Comparison of ENCODE assay signal across 8 cellular contexts in the genomic region with DNA sequence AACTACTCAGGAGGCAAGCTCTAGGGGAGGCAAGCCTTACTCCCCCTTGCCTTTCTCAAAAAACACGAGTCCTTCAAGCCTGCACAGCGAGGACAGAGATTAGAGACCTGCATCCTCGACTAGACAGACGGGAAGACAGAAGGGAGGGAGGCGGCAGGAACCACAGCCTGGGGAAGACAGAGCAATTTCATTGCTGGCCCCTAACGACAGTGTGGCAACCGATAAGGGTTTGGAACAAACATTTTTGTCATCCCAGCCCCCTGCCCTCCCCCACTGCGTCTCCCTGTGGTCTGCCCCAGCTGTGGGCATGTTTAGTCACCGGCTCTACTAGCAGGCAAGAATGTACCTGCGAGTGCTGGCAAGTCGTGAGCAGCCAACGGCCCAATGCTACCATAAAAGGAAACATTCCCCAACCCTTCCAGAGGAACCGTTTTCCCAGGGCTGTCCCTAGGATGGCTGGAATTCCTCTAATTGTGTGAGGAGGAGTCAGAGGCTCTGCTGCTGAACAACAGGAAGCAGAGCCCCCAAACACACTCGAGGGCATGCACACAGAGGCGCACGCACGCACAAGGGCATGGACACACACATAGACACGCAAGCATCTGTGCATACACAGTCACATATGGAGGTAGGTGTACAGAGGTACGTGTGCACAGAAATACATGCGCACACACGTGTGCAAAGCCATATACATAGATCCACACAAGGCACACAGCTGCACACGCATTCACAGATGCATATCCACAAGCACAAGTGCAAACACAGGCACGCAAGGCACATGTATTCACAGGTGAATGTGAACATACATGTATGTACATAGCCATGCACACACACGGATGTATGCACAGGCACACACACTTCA. TPM values are rescaled to one million over a fixed set of nuclear protein-coding genes. Genes with fewer than 3 reads are reported as not detected.
DNase-seq lines count a peak whose midpoint lies in the region; ATAC-seq lines count a peak whose summit lies in the region.

No MANE protein-coding gene starts in this region.

- H3K36me3 Mint-ChIP-seq in CD4-positive, alpha-beta memory T cell = peaks cover 62 to 92% of the 10 kb centered on the region in 2 donors

- peak overlapping the region; percentile 84 for H3K27ac ChIP-seq in CD4-positive, alpha-beta memory T cell (ENCODE audit: low read depth, low read length)

- H3K27ac Mint-ChIP-seq in CD4-positive, alpha-beta memory T cell = peak overlapping the region; percentile 94 to 99 (median 99)

- peak; percentile 50 to 94 (median 59) for DNase-seq in CD4-positive, alpha-beta memory T cell
- DNase-seq in MG63 (peak; percentile 68), left colon (peak; percentile 48 to 60)
- peak; percentile 57 for DNase-seq in activated CD4-positive, CD25-positive, alpha-beta regulatory T cell treated with anti-CD3 and anti-CD28 coated beads, Interleukin-2, amount 50 U/mL, for 16 hours (ENCODE audit: low read depth, low spot score)
- DNase-seq in central memory CD4-positive, alpha-beta T cell = peak; percentile 62
- peak; percentile 73 to 87 for DNase-seq in stimulated activated CD4-positive, alpha-beta T cell treated with anti-CD3 and anti-CD28 coated beads, Interleukin-4, amount 100 ng/mL, for 4 hours

- H3K27me3 ChIP-seq in CD4-positive, alpha-beta memory T cell (ENCODE audit: insufficient read depth, low read length) = no peaks in the 10 kb centered on the region
- no peaks in the 10 kb centered on the region for H3K27me3 ChIP-seq in MG63

- POLR2A ChIA-PET in CD4-positive, alpha-beta memory T cell (lab: Charles Lee; ENCODE audit: partially characterized antibody) = interaction anchor here (0.5 to 59.9 kb wide), 8 partner anchors 9 to 151 kb away, joined by 3 to 2535 read pairs (median 6); a partner anchor contains a TSS

- H3K27me3 Mint-ChIP-seq in CD4-positive, alpha-beta memory T cell = no peaks in the 10 kb centered on the region

- H3K36me3 ChIP-seq in CD4-positive, alpha-beta memory T cell (ENCODE audit: insufficient read depth, low read length) = peaks cover 57% of the 10 kb centered on the region
- H3K36me3 ChIP-seq in MG63 = peaks cover 96% of the 10 kb centered on the region

- ATAC-seq in left colon = peak; percentile 6
- ATAC-seq in GM21526 (IDR thresholded peaks at IDR 0.05; ENCODE audit: low FRiP score, unreplicated experiment) = no peak
- no peak for ATAC-seq in GM19023 (IDR thresholded peaks at IDR 0.05; ENCODE audit: unreplicated experiment)

- H3K9me3 Mint-ChIP-seq in CD4-positive, alpha-beta memory T cell = peaks cover 0 to 12% (median 0%) of the 10 kb centered on the region in 8 donors

- peak overlapping the region in 1 of 2 donors; percentile 42 for H3K4me3 ChIP-seq in CD4-positive, alpha-beta memory T cell (ENCODE audit: low read length in 2 of 2)
- no peak overlapping the region for H3K4me3 ChIP-seq in MG63

- peaks cover 74% of the 10 kb centered on the region for H3K4me1 ChIP-seq in CD4-positive, alpha-beta memory T cell (ENCODE audit: insufficient read depth, low read length)

- no peaks in the 10 kb centered on the region for H3K9me3 ChIP-seq in CD4-positive, alpha-beta memory T cell (ENCODE audit: control insufficient read depth in 1 of 2, low read length in 2 of 2)
- no peaks in the 10 kb centered on the region for H3K9me3 ChIP-seq in MG63

- CTCF ChIA-PET in CD4-positive, alpha-beta memory T cell (lab: Charles Lee; ENCODE audit: partially characterized antibody) = interaction anchor here (1.1 to 3.6 kb wide), 5 partner anchors 28 to 141 kb away, joined by 3 to 17 read pairs (median 4); no protein-coding TSS in a partner anchor

- intact Hi-C loops in CD4-positive, alpha-beta memory T cell (cut with micrococcal nuclease) = loop anchor here (1.0 to 5.0 kb wide), 2 partner anchors 38 to 141 kb away; no protein-coding TSS in a partner anchor
- intact Hi-C loops in left colon (cut with DNase I, micrococcal nuclease) = no loop called here

- H3K4me1 Mint-ChIP-seq in CD4-positive, alpha-beta memory T cell = peaks cover 71 to 91% (median 77%) of the 10 kb centered on the region in 4 donors

- H3K4me3 Mint-ChIP-seq in CD4-positive, alpha-beta memory T cell = peak overlapping the region; percentile 80 to 94 (median 88)

RNA-seq across cellular contexts. Expression of a gene that starts 58.3 kb away (rescaled TPM):
- total RNA-seq in CD4-positive, alpha-beta memory T cell = 100 to 1,000 TPM; 717 to 734 TPM
- 100 to 1,000 TPM in 1 of 2 donors, 10 to 100 TPM in 1; 17.3 to 476 TPM for polyA plus RNA-seq in CD4-positive, alpha-beta memory T cell
- 323 and 380 TPM in 2 replicates for total RNA-seq in MG63 (2014; rRNA removed; shearing (Covaris generic); ENCODE audit: low replicate concordance)
- total RNA-seq in left colon = 100 to 1,000 TPM; 581 to 641 TPM
